In the genomic region with DNA sequence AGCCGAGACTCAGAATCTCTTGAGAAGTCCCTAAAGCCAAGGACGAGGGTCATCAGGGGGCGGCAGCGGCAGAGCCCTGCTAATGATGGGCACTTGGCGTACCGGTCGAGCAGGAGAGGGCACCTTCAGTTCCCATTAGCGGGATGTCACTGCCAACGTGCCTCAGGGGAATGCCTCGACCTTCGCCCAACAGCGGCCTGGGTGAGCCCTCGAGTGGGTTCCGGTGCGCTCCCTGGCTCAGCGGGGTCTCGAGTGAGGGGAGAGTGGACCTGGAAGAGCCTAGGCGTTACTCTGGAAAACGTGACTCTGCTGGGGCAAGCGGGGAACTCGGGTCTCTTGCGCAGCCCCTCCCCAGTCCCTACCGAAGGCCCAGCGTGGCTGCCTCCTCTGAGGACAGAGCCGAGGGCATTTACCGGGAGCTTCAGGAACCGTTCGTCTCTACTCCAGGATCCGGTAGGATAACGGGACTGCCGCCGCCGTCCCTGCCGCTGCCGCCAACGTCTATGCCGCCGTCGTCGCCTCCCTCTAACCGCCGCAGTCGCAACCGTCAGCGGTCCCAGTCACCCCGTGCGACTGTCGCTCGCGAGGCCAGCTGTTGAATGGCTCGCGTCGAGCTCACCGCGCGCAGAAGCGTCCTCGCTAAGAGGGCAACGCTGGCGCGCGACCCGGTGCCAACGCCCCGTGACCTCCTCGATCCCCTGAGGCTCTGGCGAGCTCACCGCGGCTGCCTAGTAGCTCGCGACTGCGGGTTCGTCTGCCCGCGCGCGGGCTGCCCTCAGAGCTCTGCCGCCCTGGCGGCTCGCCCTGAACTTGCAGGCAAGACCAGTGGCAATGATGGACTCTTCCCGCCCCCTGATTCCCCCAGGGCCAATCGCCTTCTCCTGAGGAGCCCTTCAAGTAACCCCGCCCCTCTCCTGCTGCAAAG, we compare ENCODE assay signal across 8 cellular contexts. TPM values are rescaled to one million over a fixed set of nuclear protein-coding genes. Genes with fewer than 3 reads are reported as not detected.
DNase-seq lines count a peak whose midpoint lies in the region; ATAC-seq, FAIRE-seq and TF ChIP-seq lines count a peak whose summit lies in the region.

No MANE protein-coding gene starts in this region.

- H3K9me3 ChIP-seq in HUES48 (ENCODE audit: control insufficient read depth, insufficient read depth, low read length): peaks cover 23% of the 10 kb centered on the region

- peaks cover 34% of the 10 kb centered on the region for H3K27me3 ChIP-seq in HUES48 (ENCODE audit: control insufficient read depth, insufficient read depth, low read length)
- H3K27me3 ChIP-seq in foreskin keratinocyte: peaks cover 12% of the 10 kb centered on the region

- H3K27ac ChIP-seq in HUES48 (ENCODE audit: low read depth, low read length) (no peak overlapping the region), foreskin keratinocyte (no peak overlapping the region)

- ATAC-seq in foreskin keratinocyte (peak; percentile 100), sciatic nerve (peak; percentile 61), HG02588 (IDR thresholded peaks at IDR 0.05; ENCODE audit: unreplicated experiment) (no peak), GM21515 (IDR thresholded peaks at IDR 0.05; ENCODE audit: unreplicated experiment) (no peak)

- H3K36me3 ChIP-seq in HUES48 (ENCODE audit: control insufficient read depth, insufficient read depth, low read length): no peaks in the 10 kb centered on the region

- no peaks in the 10 kb centered on the region for H3K36me3 Mint-ChIP-seq in activated T-helper 2 cell treated with anti-CD3 and anti-CD28 coated beads, Interferon-gamma antibody, Interleukin-2, Interleukin-4, amounts not matched to agents 10 μg/mL and 5 μg/mL and 100 μg/mL, durations not matched to agents 14 hours and 24 hours and 36 hours (ENCODE audit: low read depth)

- TF ChIP-seq CTCF in foreskin keratinocyte (conservative IDR thresholded peaks at IDR 0.05): peak; percentile 63

- peak overlapping the region; percentile 52 for H3K4me3 ChIP-seq in HUES48 (ENCODE audit: low read depth, low read length)

- no peaks in the 10 kb centered on the region for H3K4me1 ChIP-seq in HUES48 (ENCODE audit: control insufficient read depth, insufficient read depth, low read length)
- H3K4me1 ChIP-seq in foreskin keratinocyte: no peaks in the 10 kb centered on the region

- peaks cover 21% of the 10 kb centered on the region for H3K27me3 Mint-ChIP-seq in activated T-helper 2 cell treated with anti-CD3 and anti-CD28 coated beads, Interferon-gamma antibody, Interleukin-2, Interleukin-4, amounts not matched to agents 10 μg/mL and 5 μg/mL and 100 μg/mL, durations not matched to agents 14 hours and 24 hours and 36 hours (ENCODE audit: low read depth)

- intact Hi-C loops in activated T-helper 2 cell treated with anti-CD3 and anti-CD28 coated beads, Interferon-gamma antibody, Interleukin-2, Interleukin-4, amounts not matched to agents 10 μg/mL and 5 μg/mL and 100 μg/mL, durations not matched to agents 14 hours and 24 hours and 36 hours (cut with micrococcal nuclease): no loop called here
- intact Hi-C loops in sciatic nerve (cut with DNase I): no loop called here

- peak overlapping the region; percentile 47 for H3K4me3 Mint-ChIP-seq in activated T-helper 2 cell treated with anti-CD3 and anti-CD28 coated beads, Interferon-gamma antibody, Interleukin-2, Interleukin-4, amounts not matched to agents 10 μg/mL and 5 μg/mL and 100 μg/mL, durations not matched to agents 14 hours and 24 hours and 36 hours (ENCODE audit: low read depth)

- FAIRE-seq in H54 (lab: Jason Lieb, UNC): no peak

- no peak overlapping the region for H3K27ac Mint-ChIP-seq in activated T-helper 2 cell treated with anti-CD3 and anti-CD28 coated beads, Interferon-gamma antibody, Interleukin-2, Interleukin-4, amounts not matched to agents 10 μg/mL and 5 μg/mL and 100 μg/mL, durations not matched to agents 14 hours and 24 hours and 36 hours

- H3K9ac ChIP-seq in HUES48 (ENCODE audit: low read depth, low read length): no peak overlapping the region

- TF ChIP-seq POLR2A in H54 (IDR thresholded peaks at IDR 0.05; ENCODE audit: low read depth, low read length): no peak

- peak; percentile 41 for DNase-seq in activated T-helper 2 cell treated with anti-CD3 and anti-CD28 coated beads, Interferon-gamma antibody, Interleukin-2, Interleukin-4, amounts not matched to agents 10 μg/mL and 5 μg/mL and 100 μg/mL, durations not matched to agents 14 hours and 24 hours and 36 hours (ENCODE audit: low spot score)
- DNase-seq in foreskin keratinocyte: peak; percentile 22 to 60
- peak; percentile 60 for DNase-seq in sciatic nerve (ENCODE audit: low spot score)
- DNase-seq in H54 (ENCODE audit: insufficient read length, low spot score): no peak
- DNase-seq in NOMO-1 (lab: John Stamatoyannopoulos, UW; ENCODE audit: unreplicated experiment in 2 of 2): no peak

- H3K9me3 Mint-ChIP-seq in activated T-helper 2 cell treated with anti-CD3 and anti-CD28 coated beads, Interferon-gamma antibody, Interleukin-2, Interleukin-4, amounts not matched to agents 10 μg/mL and 5 μg/mL and 100 μg/mL, durations not matched to agents 14 hours and 24 hours and 36 hours: no peaks in the 10 kb centered on the region

- peaks cover 4% of the 10 kb centered on the region for H3K4me1 Mint-ChIP-seq in activated T-helper 2 cell treated with anti-CD3 and anti-CD28 coated beads, Interferon-gamma antibody, Interleukin-2, Interleukin-4, amounts not matched to agents 10 μg/mL and 5 μg/mL and 100 μg/mL, durations not matched to agents 14 hours and 24 hours and 36 hours (ENCODE audit: low read depth)

RNA-seq across cellular contexts. Expression of a gene that starts 37.1 kb away (rescaled TPM):
- 45.2 and 46.0 TPM in 2 replicates for total RNA-seq in activated T-helper 2 cell treated with anti-CD3 and anti-CD28 coated beads, Interferon-gamma antibody, Interleukin-2, Interleukin-4, amounts not matched to agents 10 μg/mL and 5 μg/mL and 100 μg/mL, durations not matched to agents 14 hours and 24 hours and 36 hours
- total RNA-seq in foreskin keratinocyte (103 and 104 TPM in 2 replicates), sciatic nerve (131 TPM)
- 68.5 and 74.9 TPM in 2 replicates for polyA plus RNA-seq in foreskin keratinocyte

Comparison
In these comparisons a context has a peak if more than half of its experiments do, and no peak if none do; other contexts are left out.
1. DNase-seq: peak in activated T-helper 2 cell treated with anti-CD3 and anti-CD28 coated beads, Interferon-gamma antibody, Interleukin-2, Interleukin-4, amounts not matched to agents 10 μg/mL and 5 μg/mL and 100 μg/mL, durations not matched to agents 14 hours and 24 hours and 36 hours (single experiment), foreskin keratinocyte (2 of 2) and sciatic nerve (single experiment); none in H54 (single experiment) and NOMO-1 (0 of 2).
2. ATAC-seq: peak in foreskin keratinocyte (single experiment) and sciatic nerve (single experiment); none in HG02588 (single experiment) and GM21515 (single experiment).